In the genomic region with DNA sequence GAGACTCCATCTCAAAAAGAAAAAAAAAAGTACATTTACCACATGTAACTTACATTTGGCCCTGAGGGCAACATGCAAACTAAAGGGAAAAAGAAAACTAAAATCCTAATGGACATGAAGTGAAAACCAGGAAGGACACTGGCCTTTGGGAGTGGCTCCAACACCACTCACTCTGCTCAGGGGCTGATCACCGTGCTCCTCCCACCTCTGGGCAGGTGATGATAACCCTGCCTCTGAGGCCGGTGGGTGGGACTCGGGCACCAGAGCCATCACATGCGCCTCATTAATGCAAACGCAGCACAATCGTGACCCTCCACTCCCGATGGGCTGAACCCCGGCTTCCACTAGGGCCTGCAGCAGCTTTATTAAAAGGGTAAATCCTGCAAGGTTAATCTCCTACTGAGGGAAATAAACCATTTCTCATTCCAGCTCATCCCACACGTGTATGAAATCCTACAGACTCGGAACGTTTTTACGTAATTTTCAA, we compare ENCODE assay signal across 16 cellular contexts. TPM values are rescaled to one million over a fixed set of nuclear protein-coding genes. Genes with fewer than 3 reads are reported as not detected.
A peak's percentile ranks its signal among the peaks of the same experiment; 100 is the strongest.
DNase-seq lines count a peak whose midpoint lies in the region; ATAC-seq, FAIRE-seq and TF ChIP-seq lines count a peak whose summit lies in the region.
"Had no signal": no experiment of that assay in that cellular context is flagged by ENCODE, and none has a peak within 500 bp of the region (broad histone marks: within the 10 kb centered on the region; RNA-seq: fewer than 3 reads in every experiment).

No MANE protein-coding gene starts in this region.

- no peak overlapping the region for H2BK5ac ChIP-seq in trophoblast cell (ENCODE audit: low read depth, low read length, poor library complexity)

- peaks cover 17% of the 10 kb centered on the region for H4K20me1 ChIP-seq in Loucy (ENCODE audit: insufficient read depth, low read length, poor library complexity, severe bottlenecking)

- DNase-seq in activated naive CD8-positive, alpha-beta T cell treated with anti-CD3 and anti-CD28 coated beads for 36 hours, result no peak
- DNase-seq in activated naive CD8-positive, alpha-beta T cell treated with anti-CD3 and anti-CD28 coated beads, Interleukin-2, amount 50 U/mL, for 24 hours, result no peak
- DNase-seq in effector memory CD8-positive, alpha-beta T cell, result no peak
- DNase-seq in neural crest cell (ENCODE audit: low read depth, low spot score), result no peak
- no peak for DNase-seq in pancreas
- no peak for DNase-seq in NCI-H2227 treated with DMSO at 0.1 percent for 48 hours (lab: John Stamatoyannopoulos, UW)
- DNase-seq in trophoblast cell, result no peak
- DNase-seq: Calu3, DMS 273 treated with DMSO at 0.1 percent for 48 hours, GOT3, H9 had no signal

- H2AFZ ChIP-seq in Loucy (ENCODE audit: low read length) (no peak overlapping the region), trophoblast cell (ENCODE audit: insufficient read depth, low read length, poor library complexity) (no peak overlapping the region)

- intact Hi-C loops in pancreas (cut with DNase I), result loop anchor here in 1 of 3 donors (10.0 kb wide), 1 partner anchor 176 kb away; no protein-coding TSS in a partner anchor

- peaks cover 38% of the 10 kb centered on the region for H3K4me1 Mint-ChIP-seq in activated naive CD8-positive, alpha-beta T cell treated with anti-CD3 and anti-CD28 coated beads for 36 hours
- H3K4me1 Mint-ChIP-seq in activated naive CD8-positive, alpha-beta T cell treated with anti-CD3 and anti-CD28 coated beads, Interleukin-2, amount 50 U/mL, for 24 hours, result peaks cover 41% of the 10 kb centered on the region
- H3K4me1 Mint-ChIP-seq in effector memory CD8-positive, alpha-beta T cell (ENCODE audit: low read depth in 2 of 2), result peaks cover 35 to 42% of the 10 kb centered on the region in 2 donors
- peaks cover 24% of the 10 kb centered on the region for H3K4me1 Mint-ChIP-seq in neural crest cell

- no peak overlapping the region for H3K23ac ChIP-seq in trophoblast cell (ENCODE audit: low read length)

- H3K9me3 Mint-ChIP-seq in activated naive CD8-positive, alpha-beta T cell treated with anti-CD3 and anti-CD28 coated beads for 36 hours, result no peaks in the 10 kb centered on the region
- H3K9me3 Mint-ChIP-seq in activated naive CD8-positive, alpha-beta T cell treated with anti-CD3 and anti-CD28 coated beads, Interleukin-2, amount 50 U/mL, for 24 hours, result no peaks in the 10 kb centered on the region
- H3K9me3 Mint-ChIP-seq in effector memory CD8-positive, alpha-beta T cell, result no peaks in the 10 kb centered on the region
- no peaks in the 10 kb centered on the region for H3K9me3 Mint-ChIP-seq in neural crest cell
- H3K9me3 Mint-ChIP-seq: H9 had no signal

- H3K4me3 ChIP-seq in Loucy (ENCODE audit: low read length, poor library complexity, severe bottlenecking), result no peak overlapping the region
- no peak overlapping the region for H3K4me3 ChIP-seq in pancreas
- no peak overlapping the region for H3K4me3 ChIP-seq in trophoblast cell (ENCODE audit: low read depth, low read length)
- H3K4me3 ChIP-seq: GM12878 had no signal

- no peaks in the 10 kb centered on the region for H3K27me3 Mint-ChIP-seq in activated naive CD8-positive, alpha-beta T cell treated with anti-CD3 and anti-CD28 coated beads for 36 hours
- no peaks in the 10 kb centered on the region for H3K27me3 Mint-ChIP-seq in activated naive CD8-positive, alpha-beta T cell treated with anti-CD3 and anti-CD28 coated beads, Interleukin-2, amount 50 U/mL, for 24 hours
- no peaks in the 10 kb centered on the region for H3K27me3 Mint-ChIP-seq in effector memory CD8-positive, alpha-beta T cell
- H3K27me3 Mint-ChIP-seq in neural crest cell (ENCODE audit: low read depth), result no peaks in the 10 kb centered on the region

- H3K27ac Mint-ChIP-seq in activated naive CD8-positive, alpha-beta T cell treated with anti-CD3 and anti-CD28 coated beads for 36 hours, result peak overlapping the region; percentile 48
- no peak overlapping the region for H3K27ac Mint-ChIP-seq in activated naive CD8-positive, alpha-beta T cell treated with anti-CD3 and anti-CD28 coated beads, Interleukin-2, amount 50 U/mL, for 24 hours
- H3K27ac Mint-ChIP-seq in effector memory CD8-positive, alpha-beta T cell, result peak overlapping the region; percentile 75 to 99
- H3K27ac Mint-ChIP-seq in neural crest cell (ENCODE audit: unreplicated experiment), result no peak overlapping the region
- H3K27ac Mint-ChIP-seq: H9 had no signal

- H3K9me2 ChIP-seq in Loucy (replicated peaks; ENCODE audit: low read depth, low read length), result no peaks in the 10 kb centered on the region

- no peak overlapping the region for H3K18ac ChIP-seq in trophoblast cell (ENCODE audit: low read length)

- peaks cover 6% of the 10 kb centered on the region for H3K79me1 ChIP-seq in trophoblast cell (ENCODE audit: low read length)

- no peak for FAIRE-seq in pancreas (lab: Jason Lieb, UNC)
- FAIRE-seq: GM12878, GM18507 had no signal

- no peak for TF ChIP-seq CTCF in Loucy (conservative IDR thresholded peaks at IDR 0.05; ENCODE audit: low read length)
- no peak for TF ChIP-seq CTCF in neural crest cell (conservative IDR thresholded peaks at IDR 0.05)
- TF ChIP-seq CTCF in pancreas (IDR thresholded peaks at IDR 0.05), result no peak

- H2BK12ac ChIP-seq in trophoblast cell (ENCODE audit: low read length), result no peak overlapping the region

- no peaks in the 10 kb centered on the region for H3K27me3 ChIP-seq in Loucy (ENCODE audit: insufficient read depth, low read length, poor library complexity, severe bottlenecking)
- H3K27me3 ChIP-seq in pancreas, result no peaks in the 10 kb centered on the region
- H3K27me3 ChIP-seq in trophoblast cell (ENCODE audit: insufficient read depth, low read length), result no peaks in the 10 kb centered on the region

- 84 to 89% methylated on average over 12 of the region's 12 CpGs for WGBS in pancreas, 2 donors
- WGBS in trophoblast cell (ENCODE audit: extremely low coverage, insufficient coverage, insufficient read length), result 100% methylated on average over 3 of the region's 12 CpGs

- peaks cover 41% of the 10 kb centered on the region for H3K36me3 Mint-ChIP-seq in activated naive CD8-positive, alpha-beta T cell treated with anti-CD3 and anti-CD28 coated beads for 36 hours
- peaks cover 63% of the 10 kb centered on the region for H3K36me3 Mint-ChIP-seq in activated naive CD8-positive, alpha-beta T cell treated with anti-CD3 and anti-CD28 coated beads, Interleukin-2, amount 50 U/mL, for 24 hours (ENCODE audit: low read depth)
- peaks cover 96% of the 10 kb centered on the region for H3K36me3 Mint-ChIP-seq in effector memory CD8-positive, alpha-beta T cell (ENCODE audit: insufficient read depth)
- no peaks in the 10 kb centered on the region for H3K36me3 Mint-ChIP-seq in neural crest cell (ENCODE audit: low read depth)

- no peak overlapping the region for H3K4ac ChIP-seq in trophoblast cell (ENCODE audit: low read depth, low read length)

- H2BK120ac ChIP-seq in trophoblast cell (ENCODE audit: insufficient read depth, low read length, poor library complexity), result no peak overlapping the region

- H3K14ac ChIP-seq in trophoblast cell (ENCODE audit: low read length), result no peak overlapping the region

- H4K12ac ChIP-seq in trophoblast cell (ENCODE audit: low read depth, low read length), result no peak overlapping the region

- peaks cover under 1% of the 10 kb centered on the region; the same call in 1 of the 2 replicates for H3K36me3 ChIP-seq in Loucy (ENCODE audit: insufficient read depth, low read length)
- H3K36me3 ChIP-seq in pancreas, result peaks cover 0 to 13% (median 0%) of the 10 kb centered on the region in 3 donors
- H3K36me3 ChIP-seq in trophoblast cell (ENCODE audit: control insufficient read depth in 1 of 2, insufficient read depth in 2 of 2, low read length in 2 of 2), result peaks cover 20% of the 10 kb centered on the region in 2 experiments

- no peak overlapping the region for H4K91ac ChIP-seq in trophoblast cell (ENCODE audit: low read depth, low read length)

- no peak for ATAC-seq in activated naive CD8-positive, alpha-beta T cell treated with anti-CD3 and anti-CD28 coated beads, Interleukin-2, amount 50 U/mL, for 24 hours
- ATAC-seq in effector memory CD8-positive, alpha-beta T cell (replicated peaks), result no peak
- ATAC-seq in pancreas, result no peak
- ATAC-seq: GM12878 had no signal

- H3K9ac ChIP-seq in Loucy (ENCODE audit: low read depth, low read length, poor library complexity, severe bottlenecking) (no peak overlapping the region), trophoblast cell (ENCODE audit: low read length) (no peak overlapping the region)

- peaks cover 34% of the 10 kb centered on the region for H3K79me2 ChIP-seq in Loucy (ENCODE audit: insufficient read depth, low read length)
- H3K79me2 ChIP-seq in trophoblast cell (ENCODE audit: control insufficient read depth, insufficient read depth, low read length, poor library complexity), result peaks cover 11% of the 10 kb centered on the region

- no peak overlapping the region for H3K4me3 Mint-ChIP-seq in activated naive CD8-positive, alpha-beta T cell treated with anti-CD3 and anti-CD28 coated beads for 36 hours
- H3K4me3 Mint-ChIP-seq in activated naive CD8-positive, alpha-beta T cell treated with anti-CD3 and anti-CD28 coated beads, Interleukin-2, amount 50 U/mL, for 24 hours, result no peak overlapping the region
- H3K4me3 Mint-ChIP-seq in effector memory CD8-positive, alpha-beta T cell, result peak overlapping the region; percentile 95 to 97
- H3K4me3 Mint-ChIP-seq in neural crest cell, result peak overlapping the region; percentile 44
- H3K4me3 Mint-ChIP-seq: CD14-positive monocyte, H9 had no signal

- H3K27ac ChIP-seq in pancreas (no peak overlapping the region), trophoblast cell (ENCODE audit: low read depth, low read length) (no peak overlapping the region)
- H3K27ac ChIP-seq: 22Rv1 had no signal

- H4K8ac ChIP-seq in trophoblast cell (ENCODE audit: low read depth, low read length), result no peak overlapping the region

- no peak overlapping the region for H2AK5ac ChIP-seq in trophoblast cell (ENCODE audit: low read length)

- H3K4me1 ChIP-seq in Loucy (ENCODE audit: insufficient read depth, low read length, poor library complexity, severe bottlenecking) (peaks cover 4% of the 10 kb centered on the region), pancreas (peaks cover 0 to 10% (median 5%) of the 10 kb centered on the region in 3 donors), trophoblast cell (ENCODE audit: control insufficient read depth in 1 of 2, insufficient read depth in 2 of 2, low read length in 2 of 2) (peaks cover 4 to 5% of the 10 kb centered on the region in 2 experiments)

- H3K9me3 ChIP-seq in Loucy (ENCODE audit: insufficient read depth, low read depth, low read length) (no peaks in the 10 kb centered on the region), pancreas (no peaks in the 10 kb centered on the region), trophoblast cell (ENCODE audit: insufficient read depth, low read depth, low read length) (no peaks in the 10 kb centered on the region)

- peak overlapping the region; percentile 90 for H3K4me2 ChIP-seq in Loucy (ENCODE audit: low read depth, low read length, poor library complexity, severe bottlenecking)
- H3K4me2 ChIP-seq in trophoblast cell (ENCODE audit: low read length), result no peak overlapping the region

- H3F3A ChIP-seq in Loucy (ENCODE audit: low read depth), result no peaks in the 10 kb centered on the region

RNA-seq across cellular contexts. Expression of a gene that starts 4.7 kb away (rescaled TPM):
- 10 to 100 TPM; 75.7 to 77.5 TPM for total RNA-seq in activated naive CD8-positive, alpha-beta T cell treated with anti-CD3 and anti-CD28 coated beads for 36 hours
- total RNA-seq in neural crest cell, result 55.4 and 57.0 TPM in 2 replicates
- total RNA-seq in pancreas, result 10 to 100 TPM; 15.5 to 27.3 (median 25.2) TPM
- 10 to 100 TPM; 79.3 to 82.1 TPM for polyA plus RNA-seq in pancreas
- polyA plus RNA-seq in trophoblast cell (2013), result 12.8 and 14.2 TPM in 2 replicates

Comparison
In these comparisons a context has a peak if more than half of its experiments do, and no peak if none do; other contexts are left out.
1. H3K27ac Mint-ChIP-seq: peak in activated naive CD8-positive, alpha-beta T cell treated with anti-CD3 and anti-CD28 coated beads for 36 hours (single experiment) and effector memory CD8-positive, alpha-beta T cell (2 of 2); none in activated naive CD8-positive, alpha-beta T cell treated with anti-CD3 and anti-CD28 coated beads, Interleukin-2, amount 50 U/mL, for 24 hours (single experiment) and neural crest cell (single experiment).
2. H3K4me3 Mint-ChIP-seq: peak in effector memory CD8-positive, alpha-beta T cell (2 of 2) and neural crest cell (single experiment); none in activated naive CD8-positive, alpha-beta T cell treated with anti-CD3 and anti-CD28 coated beads for 36 hours (single experiment) and activated naive CD8-positive, alpha-beta T cell treated with anti-CD3 and anti-CD28 coated beads, Interleukin-2, amount 50 U/mL, for 24 hours (single experiment).